In the genomic region with DNA sequence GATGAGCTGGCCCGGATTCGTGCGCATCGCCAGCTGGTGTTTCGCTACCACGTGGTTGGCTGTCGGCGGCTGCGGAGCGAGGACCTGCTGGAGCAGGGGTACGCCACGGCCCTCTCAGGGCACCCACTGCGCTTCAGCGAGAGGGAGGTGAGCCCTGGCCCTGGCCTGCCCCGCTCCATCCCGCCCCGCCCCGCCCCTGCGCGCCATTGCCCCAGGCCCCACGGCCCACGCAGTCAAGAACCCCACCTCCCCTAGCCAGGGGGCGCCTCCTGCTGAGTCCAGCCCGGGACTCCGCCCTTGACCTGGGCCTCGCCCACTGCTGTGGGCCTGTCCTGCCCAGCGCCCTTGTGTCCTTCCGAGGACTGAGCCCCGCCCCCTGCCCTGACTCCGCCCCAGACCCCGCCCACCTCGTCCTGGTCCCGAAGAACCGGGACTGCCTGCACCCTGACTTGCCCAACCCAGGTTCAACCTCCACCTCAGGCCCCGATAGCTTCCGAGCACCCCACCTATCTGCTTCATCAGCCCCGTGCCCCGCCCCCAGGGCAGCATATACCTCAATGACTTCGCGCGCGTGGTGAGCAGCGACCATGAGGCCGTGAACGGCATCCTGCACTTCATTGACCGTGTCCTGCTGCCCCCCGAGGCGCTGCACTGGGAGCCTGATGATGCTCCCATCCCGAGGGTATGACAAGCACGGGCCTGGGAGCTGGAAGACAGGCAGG, we compare ENCODE assay signal across 1 cellular context.
A peak's percentile ranks its signal among the peaks of the same experiment; 100 is the strongest.
TF ChIP-seq lines count a peak whose summit lies in the region.

No MANE protein-coding gene starts in this region.

TF ChIP-seq in K562, 482 proteins besides CTCF, POLR2A, EP300 and RAD21 (continues in another document):
- TF ChIP-seq, protein P1, sequence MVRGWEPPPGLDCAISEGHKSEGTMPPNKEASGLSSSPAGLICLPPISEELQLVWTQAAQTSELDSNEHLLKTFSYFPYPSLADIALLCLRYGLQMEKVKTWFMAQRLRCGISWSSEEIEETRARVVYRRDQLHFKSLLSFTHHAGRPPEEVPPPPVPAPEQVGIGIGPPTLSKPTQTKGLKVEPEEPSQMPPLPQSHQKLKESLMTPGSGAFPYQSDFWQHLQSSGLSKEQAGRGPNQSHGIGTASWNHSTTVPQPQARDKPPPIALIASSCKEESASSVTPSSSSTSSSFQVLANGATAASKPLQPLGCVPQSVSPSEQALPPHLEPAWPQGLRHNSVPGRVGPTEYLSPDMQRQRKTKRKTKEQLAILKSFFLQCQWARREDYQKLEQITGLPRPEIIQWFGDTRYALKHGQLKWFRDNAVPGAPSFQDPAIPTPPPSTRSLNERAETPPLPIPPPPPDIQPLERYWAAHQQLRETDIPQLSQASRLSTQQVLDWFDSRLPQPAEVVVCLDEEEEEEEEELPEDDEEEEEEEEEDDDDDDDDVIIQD (CRISPR knock-in tag; IDR thresholded peaks at IDR 0.05): no peak
- TF ChIP-seq L3MBTL2 (IDR thresholded peaks at IDR 0.05) (peak; percentile 67), ZNF766 (CRISPR knock-in tag; conservative IDR thresholded peaks at IDR 0.05) (no peak), NFE2L1 (tag; IDR thresholded peaks at IDR 0.05; ENCODE audit: borderline replicate concordance, low read depth) (no peak), ZFX (CRISPR knock-in tag; IDR thresholded peaks at IDR 0.05) (peak; percentile 53), POLR2G (IDR thresholded peaks at IDR 0.05; ENCODE audit: low read depth, low read length) (peak; percentile 52; the same call in 1 of the 2 replicates), ZBTB8A (IDR thresholded peaks at IDR 0.05; ENCODE audit: partially characterized antibody) (no peak), SP2 (IDR thresholded peaks at IDR 0.05; ENCODE audit: extremely low read depth, low read depth, low read length, poor library complexity, severe bottlenecking) (no peak), DACH1 (IDR thresholded peaks at IDR 0.05; ENCODE audit: partially characterized antibody) (peak; percentile 28), THRAP3 (IDR thresholded peaks at IDR 0.05; ENCODE audit: borderline replicate concordance) (no peak), MYC (IDR thresholded peaks at IDR 0.05; ENCODE audit: low read depth, low read length) (peak; percentile 14; the same call in 1 of the 2 replicates), MYC (CRISPR knock-in tag; IDR thresholded peaks at IDR 0.05; ENCODE audit: borderline replicate concordance, low read depth) (no peak)
- TF ChIP-seq, protein P2, sequence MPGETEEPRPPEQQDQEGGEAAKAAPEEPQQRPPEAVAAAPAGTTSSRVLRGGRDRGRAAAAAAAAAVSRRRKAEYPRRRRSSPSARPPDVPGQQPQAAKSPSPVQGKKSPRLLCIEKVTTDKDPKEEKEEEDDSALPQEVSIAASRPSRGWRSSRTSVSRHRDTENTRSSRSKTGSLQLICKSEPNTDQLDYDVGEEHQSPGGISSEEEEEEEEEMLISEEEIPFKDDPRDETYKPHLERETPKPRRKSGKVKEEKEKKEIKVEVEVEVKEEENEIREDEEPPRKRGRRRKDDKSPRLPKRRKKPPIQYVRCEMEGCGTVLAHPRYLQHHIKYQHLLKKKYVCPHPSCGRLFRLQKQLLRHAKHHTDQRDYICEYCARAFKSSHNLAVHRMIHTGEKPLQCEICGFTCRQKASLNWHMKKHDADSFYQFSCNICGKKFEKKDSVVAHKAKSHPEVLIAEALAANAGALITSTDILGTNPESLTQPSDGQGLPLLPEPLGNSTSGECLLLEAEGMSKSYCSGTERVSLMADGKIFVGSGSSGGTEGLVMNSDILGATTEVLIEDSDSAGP (CRISPR knock-in tag; IDR thresholded peaks at IDR 0.05): 0 out of 2 replicates have a peak, but pooled peaks have one; percentile 29
- TF ChIP-seq, protein P3, sequence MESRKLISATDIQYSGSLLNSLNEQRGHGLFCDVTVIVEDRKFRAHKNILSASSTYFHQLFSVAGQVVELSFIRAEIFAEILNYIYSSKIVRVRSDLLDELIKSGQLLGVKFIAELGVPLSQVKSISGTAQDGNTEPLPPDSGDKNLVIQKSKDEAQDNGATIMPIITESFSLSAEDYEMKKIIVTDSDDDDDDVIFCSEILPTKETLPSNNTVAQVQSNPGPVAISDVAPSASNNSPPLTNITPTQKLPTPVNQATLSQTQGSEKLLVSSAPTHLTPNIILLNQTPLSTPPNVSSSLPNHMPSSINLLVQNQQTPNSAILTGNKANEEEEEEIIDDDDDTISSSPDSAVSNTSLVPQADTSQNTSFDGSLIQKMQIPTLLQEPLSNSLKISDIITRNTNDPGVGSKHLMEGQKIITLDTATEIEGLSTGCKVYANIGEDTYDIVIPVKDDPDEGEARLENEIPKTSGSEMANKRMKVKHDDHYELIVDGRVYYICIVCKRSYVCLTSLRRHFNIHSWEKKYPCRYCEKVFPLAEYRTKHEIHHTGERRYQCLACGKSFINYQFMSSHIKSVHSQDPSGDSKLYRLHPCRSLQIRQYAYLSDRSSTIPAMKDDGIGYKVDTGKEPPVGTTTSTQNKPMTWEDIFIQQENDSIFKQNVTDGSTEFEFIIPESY (CRISPR knock-in tag; IDR thresholded peaks at IDR 0.05): no peak
- TF ChIP-seq, protein P4, sequence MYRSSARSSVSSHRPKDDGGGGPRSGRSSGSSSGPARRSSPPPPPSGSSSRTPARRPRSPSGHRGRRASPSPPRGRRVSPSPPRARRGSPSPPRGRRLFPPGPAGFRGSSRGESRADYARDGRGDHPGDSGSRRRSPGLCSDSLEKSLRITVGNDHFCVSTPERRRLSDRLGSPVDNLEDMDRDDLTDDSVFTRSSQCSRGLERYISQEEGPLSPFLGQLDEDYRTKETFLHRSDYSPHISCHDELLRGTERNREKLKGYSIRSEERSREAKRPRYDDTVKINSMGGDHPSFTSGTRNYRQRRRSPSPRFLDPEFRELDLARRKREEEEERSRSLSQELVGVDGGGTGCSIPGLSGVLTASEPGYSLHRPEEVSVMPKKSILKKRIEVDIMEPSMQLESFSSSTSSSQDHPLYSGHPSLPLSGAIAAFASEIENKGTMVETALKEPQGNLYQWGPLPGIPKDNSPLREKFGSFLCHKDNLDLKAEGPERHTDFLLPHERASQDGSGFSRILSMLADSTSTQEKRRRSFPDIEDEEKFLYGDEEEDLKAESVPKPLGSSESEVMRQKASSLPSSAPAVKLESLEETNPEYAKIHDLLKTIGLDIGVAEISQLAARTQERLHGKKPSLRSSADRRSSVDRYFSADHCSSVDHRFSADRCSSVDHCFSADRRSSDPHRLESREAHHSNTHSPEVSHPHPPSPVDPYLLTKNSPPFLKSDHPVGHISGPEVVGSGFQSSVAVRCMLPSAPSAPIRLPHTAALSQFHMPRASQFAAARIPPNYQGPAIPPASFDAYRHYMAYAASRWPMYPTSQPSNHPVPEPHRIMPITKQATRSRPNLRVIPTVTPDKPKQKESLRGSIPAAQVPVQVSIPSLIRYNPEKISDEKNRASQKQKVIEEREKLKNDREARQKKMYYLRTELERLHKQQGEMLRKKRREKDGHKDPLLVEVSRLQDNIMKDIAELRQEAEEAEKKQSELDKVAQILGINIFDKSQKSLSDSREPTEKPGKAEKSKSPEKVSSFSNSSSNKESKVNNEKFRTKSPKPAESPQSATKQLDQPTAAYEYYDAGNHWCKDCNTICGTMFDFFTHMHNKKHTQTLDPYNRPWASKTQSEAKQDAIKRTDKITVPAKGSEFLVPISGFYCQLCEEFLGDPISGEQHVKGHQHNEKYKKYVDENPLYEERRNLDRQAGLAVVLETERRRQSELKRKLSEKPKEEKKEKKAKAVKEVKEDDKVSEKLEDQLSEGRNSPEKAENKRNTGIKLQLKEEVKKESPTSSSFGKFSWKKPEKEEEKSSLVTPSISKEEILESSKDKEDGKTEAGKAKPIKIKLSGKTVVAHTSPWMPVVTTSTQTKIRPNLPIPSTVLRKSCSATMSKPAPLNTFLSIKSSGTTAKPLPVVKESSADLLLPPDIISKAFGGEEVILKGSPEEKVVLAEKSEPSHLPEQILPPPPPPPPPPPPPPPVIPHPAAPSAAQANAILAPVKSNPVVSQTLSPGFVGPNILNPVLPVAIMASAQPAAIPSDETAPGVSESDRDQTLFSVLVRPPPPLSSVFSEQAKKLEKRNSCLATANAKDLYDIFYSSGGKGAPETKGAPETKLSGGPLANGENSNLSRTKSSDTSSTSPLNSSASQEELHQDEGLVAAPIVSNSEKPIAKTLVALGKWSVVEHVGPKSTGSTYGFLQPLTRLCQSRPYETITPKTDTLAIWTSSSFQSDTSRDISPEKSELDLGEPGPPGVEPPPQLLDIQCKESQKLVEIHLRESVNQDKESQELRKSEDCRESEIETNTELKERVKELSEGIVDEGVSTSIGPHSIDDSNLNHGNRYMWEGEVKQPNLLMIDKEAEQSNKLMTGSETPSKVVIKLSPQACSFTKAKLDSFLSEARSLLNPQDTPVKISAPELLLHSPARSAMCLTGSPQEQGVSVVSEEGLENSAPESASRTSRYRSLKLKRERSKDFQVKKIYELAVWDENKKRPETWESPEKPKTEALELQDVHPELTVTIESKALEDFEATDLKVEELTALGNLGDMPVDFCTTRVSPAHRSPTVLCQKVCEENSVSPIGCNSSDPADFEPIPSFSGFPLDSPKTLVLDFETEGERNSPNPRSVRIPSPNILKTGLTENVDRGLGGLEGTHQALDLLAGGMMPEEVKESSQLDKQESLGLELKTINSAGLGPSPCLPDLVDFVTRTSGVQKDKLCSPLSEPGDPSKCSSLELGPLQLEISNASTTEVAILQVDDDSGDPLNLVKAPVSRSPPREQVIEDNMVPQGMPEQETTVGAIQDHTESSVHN (IDR thresholded peaks at IDR 0.05; ENCODE audit: borderline replicate concordance in 1 of 2, low read depth in 1 of 2): no peak
- TF ChIP-seq, protein P5, sequence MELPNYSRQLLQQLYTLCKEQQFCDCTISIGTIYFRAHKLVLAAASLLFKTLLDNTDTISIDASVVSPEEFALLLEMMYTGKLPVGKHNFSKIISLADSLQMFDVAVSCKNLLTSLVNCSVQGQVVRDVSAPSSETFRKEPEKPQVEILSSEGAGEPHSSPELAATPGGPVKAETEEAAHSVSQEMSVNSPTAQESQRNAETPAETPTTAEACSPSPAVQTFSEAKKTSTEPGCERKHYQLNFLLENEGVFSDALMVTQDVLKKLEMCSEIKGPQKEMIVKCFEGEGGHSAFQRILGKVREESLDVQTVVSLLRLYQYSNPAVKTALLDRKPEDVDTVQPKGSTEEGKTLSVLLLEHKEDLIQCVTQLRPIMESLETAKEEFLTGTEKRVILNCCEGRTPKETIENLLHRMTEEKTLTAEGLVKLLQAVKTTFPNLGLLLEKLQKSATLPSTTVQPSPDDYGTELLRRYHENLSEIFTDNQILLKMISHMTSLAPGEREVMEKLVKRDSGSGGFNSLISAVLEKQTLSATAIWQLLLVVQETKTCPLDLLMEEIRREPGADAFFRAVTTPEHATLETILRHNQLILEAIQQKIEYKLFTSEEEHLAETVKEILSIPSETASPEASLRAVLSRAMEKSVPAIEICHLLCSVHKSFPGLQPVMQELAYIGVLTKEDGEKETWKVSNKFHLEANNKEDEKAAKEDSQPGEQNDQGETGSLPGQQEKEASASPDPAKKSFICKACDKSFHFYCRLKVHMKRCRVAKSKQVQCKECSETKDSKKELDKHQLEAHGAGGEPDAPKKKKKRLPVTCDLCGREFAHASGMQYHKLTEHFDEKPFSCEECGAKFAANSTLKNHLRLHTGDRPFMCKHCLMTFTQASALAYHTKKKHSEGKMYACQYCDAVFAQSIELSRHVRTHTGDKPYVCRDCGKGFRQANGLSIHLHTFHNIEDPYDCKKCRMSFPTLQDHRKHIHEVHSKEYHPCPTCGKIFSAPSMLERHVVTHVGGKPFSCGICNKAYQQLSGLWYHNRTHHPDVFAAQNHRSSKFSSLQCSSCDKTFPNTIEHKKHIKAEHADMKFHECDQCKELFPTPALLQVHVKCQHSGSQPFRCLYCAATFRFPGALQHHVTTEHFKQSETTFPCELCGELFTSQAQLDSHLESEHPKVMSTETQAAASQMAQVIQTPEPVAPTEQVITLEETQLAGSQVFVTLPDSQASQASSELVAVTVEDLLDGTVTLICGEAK (IDR thresholded peaks at IDR 0.05): no peak
- TF ChIP-seq, protein P5 (CRISPR knock-in tag; IDR thresholded peaks at IDR 0.05): no peak
- TF ChIP-seq, protein P6, sequence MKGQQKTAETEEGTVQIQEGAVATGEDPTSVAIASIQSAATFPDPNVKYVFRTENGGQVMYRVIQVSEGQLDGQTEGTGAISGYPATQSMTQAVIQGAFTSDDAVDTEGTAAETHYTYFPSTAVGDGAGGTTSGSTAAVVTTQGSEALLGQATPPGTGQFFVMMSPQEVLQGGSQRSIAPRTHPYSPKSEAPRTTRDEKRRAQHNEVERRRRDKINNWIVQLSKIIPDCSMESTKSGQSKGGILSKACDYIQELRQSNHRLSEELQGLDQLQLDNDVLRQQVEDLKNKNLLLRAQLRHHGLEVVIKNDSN (CRISPR knock-in tag; IDR thresholded peaks at IDR 0.05): 0 out of 2 replicates have a peak, but pooled peaks have one; percentile 25
- TF ChIP-seq, protein P7, sequence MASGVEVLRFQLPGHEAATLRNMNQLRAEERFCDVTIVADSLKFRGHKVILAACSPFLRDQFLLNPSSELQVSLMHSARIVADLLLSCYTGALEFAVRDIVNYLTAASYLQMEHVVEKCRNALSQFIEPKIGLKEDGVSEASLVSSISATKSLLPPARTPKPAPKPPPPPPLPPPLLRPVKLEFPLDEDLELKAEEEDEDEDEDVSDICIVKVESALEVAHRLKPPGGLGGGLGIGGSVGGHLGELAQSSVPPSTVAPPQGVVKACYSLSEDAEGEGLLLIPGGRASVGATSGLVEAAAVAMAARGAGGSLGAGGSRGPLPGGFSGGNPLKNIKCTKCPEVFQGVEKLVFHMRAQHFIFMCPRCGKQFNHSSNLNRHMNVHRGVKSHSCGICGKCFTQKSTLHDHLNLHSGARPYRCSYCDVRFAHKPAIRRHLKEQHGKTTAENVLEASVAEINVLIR (CRISPR knock-in tag; IDR thresholded peaks at IDR 0.05): no peak
